ENCODE assay signal across 21 cellular contexts in genomic region chr18:53191634-53192033, GRCh38.
DNase-seq lines count a peak whose midpoint lies in the region; ATAC-seq, FAIRE-seq and TF ChIP-seq lines count a peak whose summit lies in the region.
"Had no signal": no experiment of that assay in that cellular context is flagged by ENCODE, and none has a peak within 500 bp of the region (broad histone marks: within the 10 kb centered on the region; RNA-seq: fewer than 3 reads in every experiment).

No MANE protein-coding gene starts in this region.

- H2BK12ac ChIP-seq in neuronal stem cell (ENCODE audit: low read length) = no peak overlapping the region

- no CpG with 5 or more reads among the region's 3 CpGs for WGBS in neuronal stem cell (ENCODE audit: extremely low coverage in 2 of 2, insufficient read length in 2 of 2, insufficient replicate concordance in 1 of 2), 2 donors

- H3K14ac ChIP-seq in neuronal stem cell (ENCODE audit: low read length) = no peak overlapping the region

- no peak overlapping the region for H3K4ac ChIP-seq in neuronal stem cell (ENCODE audit: low read length)

- H3K27ac ChIP-seq in neuronal stem cell (replicated peaks; ENCODE audit: low read length) = no peak overlapping the region
- H3K27ac ChIP-seq: HL-60, KMS-11, SJSA1 had no signal

- no peaks in the 10 kb centered on the region for H3K27me3 ChIP-seq in bronchial epithelial cell (ENCODE audit: control insufficient read depth, insufficient read depth, low read length)
- no peaks in the 10 kb centered on the region for H3K27me3 ChIP-seq in neuronal stem cell (ENCODE audit: control insufficient read depth in 3 of 3, insufficient read depth in 3 of 3, low read depth in 1 of 3, low read length in 3 of 3)
- H3K27me3 ChIP-seq: SJSA1 had no signal

- H2AFZ ChIP-seq in neuronal stem cell (ENCODE audit: low read length) = peak overlapping the region; percentile 36

- H3K18ac ChIP-seq in neuronal stem cell (ENCODE audit: low read length) = no peak overlapping the region

- no peak overlapping the region for H2BK15ac ChIP-seq in neuronal stem cell (ENCODE audit: low read length)

- H3K36me3 ChIP-seq in bronchial epithelial cell (ENCODE audit: control insufficient read depth, insufficient read depth, low read length) = no peaks in the 10 kb centered on the region
- H3K36me3 ChIP-seq in neuronal stem cell (replicated peaks in 1 of 2; ENCODE audit: control insufficient read depth in 2 of 2, insufficient read depth in 2 of 2, low read length in 2 of 2) = no peaks in the 10 kb centered on the region
- H3K36me3 ChIP-seq: SJSA1 had no signal

- ATAC-seq in GM21723 (IDR thresholded peaks at IDR 0.05; ENCODE audit: unreplicated experiment) (no peak), HG03342 (IDR thresholded peaks at IDR 0.05; ENCODE audit: unreplicated experiment) (no peak)

- H4K91ac ChIP-seq in neuronal stem cell (ENCODE audit: low read depth, low read length, poor library complexity) = no peak overlapping the region

- H2BK120ac ChIP-seq in neuronal stem cell (ENCODE audit: low read depth, low read length) = no peak overlapping the region

- H3K79me1 ChIP-seq in neuronal stem cell (ENCODE audit: low read depth, low read length) = no peaks in the 10 kb centered on the region

- no peak overlapping the region for H2BK5ac ChIP-seq in neuronal stem cell (ENCODE audit: low read length)

- H3K9ac ChIP-seq in neuronal stem cell (ENCODE audit: low read depth, low read length, poor library complexity) = no peak overlapping the region
- H3K9ac ChIP-seq: KMS-11 had no signal

- H3K4me3 ChIP-seq in bronchial epithelial cell (ENCODE audit: low read depth, low read length) (no peak overlapping the region), neuronal stem cell (ENCODE audit: low read length in 2 of 2) (no peak overlapping the region)
- H3K4me3 ChIP-seq: SJSA1 had no signal

- peak in 2 of 3 experiments; percentile 27 to 69 for DNase-seq in NCI-H1417 (lab: John Stamatoyannopoulos, UW)
- DNase-seq in NCI-H1417 treated with DMSO at 0.1 percent for 48 hours (lab: John Stamatoyannopoulos, UW) = no peak
- DNase-seq in NCI-H69 (lab: John Stamatoyannopoulos, UW) = peak; percentile 85
- peak; percentile 5 for DNase-seq in bronchial epithelial cell (ENCODE audit: low read depth)
- peak; percentile 2 for DNase-seq in neuronal stem cell (ENCODE audit: low spot score)
- no peak for DNase-seq in HPDE6-E6E7 (ENCODE audit: extremely low spot score)
- DNase-seq: 8988T; C1 segment of cervical spinal cord; DMS79; NCI-H1105; NCI-H2029 treated with DMSO at 0.1 percent for 48 hours; NCI-H226; NK-92 treated with Interleukin-12 subunit alpha and Interleukin-12 subunit beta, amount 100 ng/mL, for 24 hours had no signal

- no peak for TF ChIP-seq CTCF in bronchial epithelial cell (IDR thresholded peaks at IDR 0.05; ENCODE audit: insufficient read depth, low read length, severe bottlenecking)

- H3K4me1 ChIP-seq in neuronal stem cell (ENCODE audit: control insufficient read depth in 2 of 2, insufficient read depth in 1 of 2, low read depth in 1 of 2, low read length in 2 of 2) = peaks cover 1 to 4% of the 10 kb centered on the region in 2 donors
- H3K4me1 ChIP-seq: SJSA1 had no signal

- no peak overlapping the region for H4K8ac ChIP-seq in neuronal stem cell (ENCODE audit: low read depth, low read length)

- H3K23ac ChIP-seq in neuronal stem cell (ENCODE audit: low read depth, low read length, poor library complexity) = no peak overlapping the region

- H3K4me2 ChIP-seq in neuronal stem cell (ENCODE audit: insufficient read depth, low read length, poor library complexity, severe bottlenecking) = no peak overlapping the region
- H3K4me2 ChIP-seq: KMS-11 had no signal

- FAIRE-seq in bronchial epithelial cell (lab: Jason Lieb, UNC) = no peak
- FAIRE-seq: G401.6, GM12891, GM19239 had no signal

- H3K9me3 ChIP-seq in neuronal stem cell (replicated peaks in 1 of 2; ENCODE audit: control insufficient read depth in 2 of 2, insufficient read depth in 1 of 2, low read depth in 1 of 2, low read length in 2 of 2) = no peaks in the 10 kb centered on the region
- H3K9me3 ChIP-seq: SJSA1 had no signal

- no peak overlapping the region for H2AK5ac ChIP-seq in neuronal stem cell (ENCODE audit: low read depth, low read length)

Comparison
In these comparisons a context has a peak if more than half of its experiments do, and no peak if none do; other contexts are left out.
1. DNase-seq: peak in NCI-H1417 (2 of 3), NCI-H69 (single experiment), bronchial epithelial cell (single experiment) and neuronal stem cell (single experiment); none in NCI-H1417 treated with DMSO at 0.1 percent for 48 hours (single experiment) and HPDE6-E6E7 (single experiment).